ENCODE assay signal across 7 cellular contexts in genomic region chr20:63947638-63948456, GRCh38. TPM values are rescaled to one million over a fixed set of nuclear protein-coding genes. Genes with fewer than 3 reads are reported as not detected.
DNase-seq lines count a peak whose midpoint lies in the region; ATAC-seq and TF ChIP-seq lines count a peak whose summit lies in the region.

No MANE protein-coding gene starts in this region.

- TF ChIP-seq POLR2A in erythroblast (IDR thresholded peaks at IDR 0.05; ENCODE audit: low read length): no peak

- H3K36me3 ChIP-seq in GM06990 (ENCODE audit: control insufficient read depth, insufficient read depth, low read length) (peaks cover 33% of the 10 kb centered on the region), left ventricle myocardium inferior (peaks cover 41% of the 10 kb centered on the region)

- H3K27me3 ChIP-seq in GM06990 (replicated peaks; ENCODE audit: control insufficient read depth, insufficient read depth, low read length) (no peaks in the 10 kb centered on the region), left ventricle myocardium inferior (ENCODE audit: low read depth) (no peaks in the 10 kb centered on the region)

- H3K9me3 Mint-ChIP-seq in activated CD4-positive, alpha-beta memory T cell treated with anti-CD3 and anti-CD28 coated beads, Interleukin-2, amount 10 ng/mL, durations not matched to agents 7 days and 5 days: peaks cover 3% of the 10 kb centered on the region

- DNase-seq in GM06990 (ENCODE audit: extremely low read depth, insufficient read length) (no peak), left ventricle myocardium inferior (no peak), DMS79 treated with DMSO at 0.1 percent for 48 hours (lab: John Stamatoyannopoulos, UW) (no peak), erythroblast (lab: John Stamatoyannopoulos, UW) (no peak)
- peak; percentile 51 for DNase-seq in activated CD4-positive, alpha-beta memory T cell treated with anti-CD3 and anti-CD28 coated beads, Interleukin-2, amount 10 ng/mL, durations not matched to agents 7 days and 5 days
- peak; percentile 49 for DNase-seq in stimulated activated CD8-positive, alpha-beta memory T cell treated with anti-CD3 and anti-CD28 coated beads, Interleukin-4, amount 100 ng/mL, for 48 hours

- TF ChIP-seq CTCF in GM06990 (IDR thresholded peaks at IDR 0.05; ENCODE audit: insufficient read depth, low read length, poor library complexity, severe bottlenecking): peak; percentile 18
- TF ChIP-seq CTCF in left ventricle myocardium inferior (IDR thresholded peaks at IDR 0.05; ENCODE audit: borderline replicate concordance): no peak

- peak overlapping the region; percentile 58 for H3K4me3 Mint-ChIP-seq in activated CD4-positive, alpha-beta memory T cell treated with anti-CD3 and anti-CD28 coated beads, Interleukin-2, amount 10 ng/mL, durations not matched to agents 7 days and 5 days

- ATAC-seq in HG03025 (IDR thresholded peaks at IDR 0.05; ENCODE audit: low FRiP score, unreplicated experiment): no peak

- CTCF ChIA-PET in activated CD4-positive, alpha-beta memory T cell treated with anti-CD3 and anti-CD28 coated beads, Interleukin-2, amount 10 ng/mL, durations not matched to agents 7 days and 5 days (lab: Charles Lee): no interaction called here

- H3K9me3 ChIP-seq in left ventricle myocardium inferior (replicated peaks): no peaks in the 10 kb centered on the region

- intact Hi-C loops in left ventricle myocardium inferior (cut with micrococcal nuclease): no loop called here

- peaks cover 43% of the 10 kb centered on the region for H3K4me1 Mint-ChIP-seq in activated CD4-positive, alpha-beta memory T cell treated with anti-CD3 and anti-CD28 coated beads, Interleukin-2, amount 10 ng/mL, durations not matched to agents 7 days and 5 days

- no peaks in the 10 kb centered on the region for H3K27me3 Mint-ChIP-seq in activated CD4-positive, alpha-beta memory T cell treated with anti-CD3 and anti-CD28 coated beads, Interleukin-2, amount 10 ng/mL, durations not matched to agents 7 days and 5 days

- H3K36me3 Mint-ChIP-seq in activated CD4-positive, alpha-beta memory T cell treated with anti-CD3 and anti-CD28 coated beads, Interleukin-2, amount 10 ng/mL, durations not matched to agents 7 days and 5 days (ENCODE audit: low read depth): peaks cover 20% of the 10 kb centered on the region

- H3K4me3 ChIP-seq in GM06990 (replicated peaks; ENCODE audit: low read depth, low read length) (no peak overlapping the region), left ventricle myocardium inferior (peak overlapping the region; percentile 71)

- H3K27ac Mint-ChIP-seq in activated CD4-positive, alpha-beta memory T cell treated with anti-CD3 and anti-CD28 coated beads, Interleukin-2, amount 10 ng/mL, durations not matched to agents 7 days and 5 days: peak overlapping the region; percentile 90

- H3K27ac ChIP-seq in left ventricle myocardium inferior (replicated peaks): peak overlapping the region; percentile 98

- POLR2A ChIA-PET in activated CD4-positive, alpha-beta memory T cell treated with anti-CD3 and anti-CD28 coated beads, Interleukin-2, amount 10 ng/mL, durations not matched to agents 7 days and 5 days (lab: Charles Lee): no interaction called here

- H3K4me1 ChIP-seq in left ventricle myocardium inferior: peaks cover 100% of the 10 kb centered on the region

RNA-seq across cellular contexts. Expression of gene UCKL1, which starts 8.4 kb away (rescaled TPM):
- 10 to 100 TPM; 36.3 to 36.6 TPM for total RNA-seq in activated CD4-positive, alpha-beta memory T cell treated with anti-CD3 and anti-CD28 coated beads, Interleukin-2, amount 10 ng/mL, durations not matched to agents 7 days and 5 days
- total RNA-seq in left ventricle myocardium inferior: 41.0 TPM

RNA-seq across cellular contexts. Expression of gene ZNF512B, which starts 21.9 kb away (rescaled TPM):
- 10 to 100 TPM; 16.5 to 16.7 TPM for total RNA-seq in activated CD4-positive, alpha-beta memory T cell treated with anti-CD3 and anti-CD28 coated beads, Interleukin-2, amount 10 ng/mL, durations not matched to agents 7 days and 5 days
- 12.6 TPM for total RNA-seq in left ventricle myocardium inferior

RNA-seq across cellular contexts. Expression of gene SAMD10, which starts 31.6 kb away (rescaled TPM):
- 10 to 100 TPM; 18.3 to 21.0 TPM for total RNA-seq in activated CD4-positive, alpha-beta memory T cell treated with anti-CD3 and anti-CD28 coated beads, Interleukin-2, amount 10 ng/mL, durations not matched to agents 7 days and 5 days
- total RNA-seq in left ventricle myocardium inferior: 5.6 TPM

RNA-seq across cellular contexts. Expression of gene PRPF6, which starts 33.1 kb away (rescaled TPM):
- 10 to 100 TPM; 58.4 to 60.4 TPM for total RNA-seq in activated CD4-positive, alpha-beta memory T cell treated with anti-CD3 and anti-CD28 coated beads, Interleukin-2, amount 10 ng/mL, durations not matched to agents 7 days and 5 days
- total RNA-seq in left ventricle myocardium inferior: 46.8 TPM

RNA-seq across cellular contexts. Expression of gene DNAJC5, which starts 52.9 kb away (rescaled TPM):
- 10 to 100 TPM; 58.6 to 59.7 TPM for total RNA-seq in activated CD4-positive, alpha-beta memory T cell treated with anti-CD3 and anti-CD28 coated beads, Interleukin-2, amount 10 ng/mL, durations not matched to agents 7 days and 5 days
- total RNA-seq in left ventricle myocardium inferior: 42.8 TPM

Comparison
In these comparisons a context has a peak if more than half of its experiments do, and no peak if none do; other contexts are left out.
1. DNase-seq: peak in activated CD4-positive, alpha-beta memory T cell treated with anti-CD3 and anti-CD28 coated beads, Interleukin-2, amount 10 ng/mL, durations not matched to agents 7 days and 5 days (single experiment) and stimulated activated CD8-positive, alpha-beta memory T cell treated with anti-CD3 and anti-CD28 coated beads, Interleukin-4, amount 100 ng/mL, for 48 hours (single experiment); none in GM06990 (single experiment), left ventricle myocardium inferior (single experiment), DMS79 treated with DMSO at 0.1 percent for 48 hours (single experiment) and erythroblast (0 of 2).